Comparison of ENCODE assay signal across 8 cellular contexts in the genomic region with DNA sequence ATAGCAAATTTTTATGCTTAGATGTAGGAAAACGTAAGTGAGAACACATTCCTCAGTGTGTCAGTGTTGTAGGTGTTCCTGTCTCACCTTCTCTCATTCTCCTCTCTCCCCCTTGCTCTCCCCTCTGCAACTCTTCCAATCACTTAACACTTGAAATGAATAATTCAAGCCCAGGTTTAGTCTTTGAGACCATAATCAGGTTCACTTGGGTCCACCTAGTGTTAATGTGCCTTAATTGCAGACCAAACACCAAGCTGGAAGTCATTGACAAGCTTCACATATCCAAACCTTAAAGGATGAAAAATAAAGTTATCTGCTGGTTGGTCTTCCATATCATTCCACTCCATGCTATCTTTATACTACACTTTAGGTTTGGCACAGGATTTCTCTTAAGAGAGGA. TPM values are rescaled to one million over a fixed set of nuclear protein-coding genes. Genes with fewer than 3 reads are reported as not detected.
DNase-seq lines count a peak whose midpoint lies in the region; ATAC-seq and TF ChIP-seq lines count a peak whose summit lies in the region.

No MANE protein-coding gene starts in this region.

- H3K9me3 ChIP-seq in T-helper 17 cell (ENCODE audit: control insufficient read depth, low read length, poor library complexity, severe bottlenecking): no peaks in the 10 kb centered on the region

- DNase-seq in GM06990 (ENCODE audit: extremely low read depth, insufficient read length): no peak
- no peak for DNase-seq in T-helper 17 cell
- peak; percentile 16 for DNase-seq in kidney glomerular epithelial cell (lab: John Stamatoyannopoulos, UW)
- DNase-seq in NCI-H510A (lab: John Stamatoyannopoulos, UW): no peak
- DNase-seq in NCI-H2029 (lab: John Stamatoyannopoulos, UW): no peak

- H3K27me3 ChIP-seq in GM06990 (replicated peaks; ENCODE audit: control insufficient read depth, insufficient read depth, low read length): no peaks in the 10 kb centered on the region

- H3K27ac Mint-ChIP-seq in T-helper 17 cell: no peak overlapping the region

- no peak overlapping the region for H3K4me3 ChIP-seq in GM06990 (replicated peaks; ENCODE audit: low read depth, low read length)

- no peak overlapping the region for H3K4me3 Mint-ChIP-seq in T-helper 17 cell

- H3K27me3 Mint-ChIP-seq in T-helper 17 cell: no peaks in the 10 kb centered on the region

- H3K36me3 ChIP-seq in GM06990 (ENCODE audit: control insufficient read depth, insufficient read depth, low read length): no peaks in the 10 kb centered on the region

- no peaks in the 10 kb centered on the region for H3K36me3 Mint-ChIP-seq in T-helper 17 cell (ENCODE audit: low read depth)

- H3K4me1 Mint-ChIP-seq in T-helper 17 cell: peaks cover 7% of the 10 kb centered on the region

- peak; percentile 60 for TF ChIP-seq CTCF in GM06990 (IDR thresholded peaks at IDR 0.05; ENCODE audit: insufficient read depth, low read length, poor library complexity, severe bottlenecking)

- ATAC-seq in HG02798 (IDR thresholded peaks at IDR 0.05; ENCODE audit: poor library complexity, unreplicated experiment): peak; percentile 62
- ATAC-seq in T-helper 17 cell: peak; percentile 52
- ATAC-seq in HG03097 (IDR thresholded peaks at IDR 0.05; ENCODE audit: low FRiP score, unreplicated experiment): no peak
- no peak for ATAC-seq in GM19324 (IDR thresholded peaks at IDR 0.05; ENCODE audit: low FRiP score, unreplicated experiment)

RNA-seq across cellular contexts. Expression of a gene that starts 37.0 kb away (rescaled TPM):
- 1 to 10 TPM; 6.1 to 7.4 TPM for total RNA-seq in T-helper 17 cell

RNA-seq across cellular contexts. Expression of a gene that starts 37.1 kb away (rescaled TPM):
- total RNA-seq in T-helper 17 cell: 10 to 100 TPM; 27.7 to 40.1 TPM

Comparison
In these comparisons a context has a peak if more than half of its experiments do, and no peak if none do; other contexts are left out.
1. ATAC-seq: peak in HG02798 (single experiment) and T-helper 17 cell (single experiment); none in HG03097 (single experiment) and GM19324 (single experiment).